ENCODE assay signal across 13 cellular contexts in genomic region chr2:20621366-20622295, GRCh38. TPM values are rescaled to one million over a fixed set of nuclear protein-coding genes. Genes with fewer than 3 reads are reported as not detected.
DNase-seq lines count a peak whose midpoint lies in the region; ATAC-seq and TF ChIP-seq lines count a peak whose summit lies in the region.
"Had no signal": no experiment of that assay in that cellular context is flagged by ENCODE, and none has a peak within 500 bp of the region (broad histone marks: within the 10 kb centered on the region; RNA-seq: fewer than 3 reads in every experiment).

No MANE protein-coding gene starts in this region.

- DNase-seq in WERI-Rb-1 (peak; percentile 64), esophagus squamous epithelium (lab: John Stamatoyannopoulos, UW) (no peak), trophoblast cell (no peak), transverse colon (peak; percentile 4), NCI-H1436 (lab: John Stamatoyannopoulos, UW) (no peak)
- no peak for DNase-seq in activated CD4-positive, alpha-beta T cell treated with anti-CD3 and anti-CD28 coated beads, Interleukin-2, amount 50 U/mL, for 48 hours
- DNase-seq: activated CD8-positive, alpha-beta memory T cell treated with anti-CD3 and anti-CD28 coated beads for 24 hours; effector CD4-positive, alpha-beta T cell; H9; NCI-H1105 had no signal

- peak overlapping the region; percentile 43 for H2BK120ac ChIP-seq in trophoblast cell (ENCODE audit: insufficient read depth, low read length, poor library complexity)

- H4K91ac ChIP-seq in trophoblast cell (ENCODE audit: low read depth, low read length) = peak overlapping the region; percentile 40

- H3K9me3 ChIP-seq in WERI-Rb-1 (ENCODE audit: severe bottlenecking) (no peaks in the 10 kb centered on the region), esophagus squamous epithelium (no peaks in the 10 kb centered on the region), trophoblast cell (ENCODE audit: insufficient read depth, low read depth, low read length) (no peaks in the 10 kb centered on the region), transverse colon (no peaks in the 10 kb centered on the region)

- H2AK5ac ChIP-seq in trophoblast cell (ENCODE audit: low read length) = peak overlapping the region; percentile 39

- H3K4me2 ChIP-seq in trophoblast cell (ENCODE audit: low read length) = no peak overlapping the region

- H3K36me3 ChIP-seq in WERI-Rb-1 = no peaks in the 10 kb centered on the region
- H3K36me3 ChIP-seq in esophagus squamous epithelium = peaks cover 6 to 77% (median 19%) of the 10 kb centered on the region in 3 donors
- H3K36me3 ChIP-seq in trophoblast cell (ENCODE audit: control insufficient read depth in 1 of 2, insufficient read depth in 2 of 2, low read length in 2 of 2) = peaks cover 13 to 28% of the 10 kb centered on the region in 2 experiments
- peaks cover 0 to 34% (median 3%) of the 10 kb centered on the region in 4 donors for H3K36me3 ChIP-seq in transverse colon

- H2BK5ac ChIP-seq in trophoblast cell (ENCODE audit: low read depth, low read length, poor library complexity) = peak overlapping the region; percentile 13

- H3K4ac ChIP-seq in trophoblast cell (ENCODE audit: low read depth, low read length) = no peak overlapping the region

- H3K27ac ChIP-seq in WERI-Rb-1 (peak overlapping the region; percentile 74), esophagus squamous epithelium (peak overlapping the region; percentile 18 to 96 (median 92)), trophoblast cell (ENCODE audit: low read depth, low read length) (no peak overlapping the region), transverse colon (peak overlapping the region; percentile 90 to 91 (median 90))
- H3K27ac ChIP-seq: C4-2B had no signal

- H2BK12ac ChIP-seq in trophoblast cell (ENCODE audit: low read length) = peak overlapping the region; percentile 77

- TF ChIP-seq CTCF in WERI-Rb-1 (IDR thresholded peaks at IDR 0.05; ENCODE audit: low read depth, low read length) (0 out of 2 replicates have a peak, but pooled peaks have one; percentile 1), esophagus squamous epithelium (IDR thresholded peaks at IDR 0.05) (no peak), transverse colon (IDR thresholded peaks at IDR 0.05) (no peak)

- no peak overlapping the region for H4K12ac ChIP-seq in trophoblast cell (ENCODE audit: low read depth, low read length)

- in situ Hi-C loops in transverse colon (cut with MboI; ENCODE audit: low pct_ligation_motif_present in 1 of 4, low pct_unique_long_range_greater_than_20kb in 1 of 4, low sequenced_read_pairs in 3 of 4) = no loop called here

- 65 to 69% methylated on average over 8 of the region's 12 CpGs for WGBS in esophagus squamous epithelium, 2 donors
- WGBS in trophoblast cell (ENCODE audit: extremely low coverage, insufficient coverage, insufficient read length) = no CpG with 5 or more reads among the region's 12 CpGs
- WGBS in transverse colon (ENCODE audit: low coverage in 1 of 2), 2 donors = 77% methylated on average over 12 of the region's 12 CpGs; no CpG with 5 or more reads in 1 of the 2 donors

- peaks cover 34% of the 10 kb centered on the region for H3K79me1 ChIP-seq in trophoblast cell (ENCODE audit: low read length)

- intact Hi-C loops in esophagus squamous epithelium (cut with DNase I) = no loop called here
- intact Hi-C loops in transverse colon (cut with DNase I; ENCODE audit: low total_unique reads) = no loop called here

- H3K27me3 ChIP-seq in WERI-Rb-1 (ENCODE audit: insufficient read depth, low read depth, severe bottlenecking) (no peaks in the 10 kb centered on the region), esophagus squamous epithelium (no peaks in the 10 kb centered on the region), trophoblast cell (ENCODE audit: insufficient read depth, low read length) (no peaks in the 10 kb centered on the region), transverse colon (no peaks in the 10 kb centered on the region)

- H2AFZ ChIP-seq in trophoblast cell (ENCODE audit: insufficient read depth, low read length, poor library complexity) = no peak overlapping the region

- H3K4me1 ChIP-seq in esophagus squamous epithelium (peaks cover 32 to 67% (median 33%) of the 10 kb centered on the region in 3 donors), trophoblast cell (ENCODE audit: control insufficient read depth in 1 of 2, insufficient read depth in 2 of 2, low read length in 2 of 2) (peaks cover 35 to 48% of the 10 kb centered on the region in 2 experiments), transverse colon (peaks cover 25 to 41% (median 35%) of the 10 kb centered on the region in 4 donors)

- H3K14ac ChIP-seq in trophoblast cell (ENCODE audit: low read length) = peak overlapping the region; percentile 44

- no peak overlapping the region for H4K8ac ChIP-seq in trophoblast cell (ENCODE audit: low read depth, low read length)

- H3K79me2 ChIP-seq in trophoblast cell (ENCODE audit: control insufficient read depth, insufficient read depth, low read length, poor library complexity) = no peaks in the 10 kb centered on the region

- no peak for TF ChIP-seq EP300 in transverse colon (IDR thresholded peaks at IDR 0.05; ENCODE audit: low read depth)

- no peak for ATAC-seq in GM21528 (IDR thresholded peaks at IDR 0.05; ENCODE audit: low FRiP score, unreplicated experiment)
- ATAC-seq: natural killer cell treated with Interleukin-12 subunit alpha and Interleukin-12 subunit beta and Interleukin-15 and Interleukin-18, amount 100 ng/mL, for 72 hours had no signal

- H3K4me3 ChIP-seq in WERI-Rb-1 (ENCODE audit: low read depth, low read length) (no peak overlapping the region), esophagus squamous epithelium (no peak overlapping the region), trophoblast cell (ENCODE audit: low read depth, low read length) (no peak overlapping the region), transverse colon (no peak overlapping the region)

- no peak overlapping the region for H3K18ac ChIP-seq in trophoblast cell (ENCODE audit: low read length)

- H3K9ac ChIP-seq in trophoblast cell (ENCODE audit: low read length) = no peak overlapping the region

- H3K23ac ChIP-seq in trophoblast cell (ENCODE audit: low read length) = no peak overlapping the region

- no peak for TF ChIP-seq POLR2A in esophagus squamous epithelium (IDR thresholded peaks at IDR 0.05)
- TF ChIP-seq POLR2A in transverse colon (IDR thresholded peaks at IDR 0.05) = no peak

RNA-seq across cellular contexts. Expression of gene HS1BP3, which starts 29.3 kb away (rescaled TPM):
- total RNA-seq in esophagus squamous epithelium = 10 to 100 TPM in 3 of 4 donors, 1 to 10 TPM in 1; 7.9 to 22.1 (median 16.9) TPM
- 17.5 and 18.2 TPM in 2 replicates for polyA plus RNA-seq in trophoblast cell (2013)
- 10 to 100 TPM; 29.5 to 44.2 (median 33.1) TPM for total RNA-seq in transverse colon

RNA-seq across cellular contexts. Expression of gene GDF7, which starts 45.3 kb away (rescaled TPM):
- 1 to 10 TPM in 2 of 4 donors, under 1 TPM in 2; 0.26 to 1.9 (median 0.78) TPM for total RNA-seq in esophagus squamous epithelium
- 0.14 and 0.17 TPM in 2 replicates for polyA plus RNA-seq in trophoblast cell (2013)
- 1 to 10 TPM in 1 of 4 donors, under 1 TPM in 3; 0.20 to 1.1 (median 0.58) TPM for total RNA-seq in transverse colon

Comparison
In these comparisons a context has a peak if more than half of its experiments do, and no peak if none do; other contexts are left out.
1. DNase-seq: peak in WERI-Rb-1 (single experiment) and transverse colon (single experiment); none in esophagus squamous epithelium (single experiment), trophoblast cell (0 of 2), NCI-H1436 (single experiment) and activated CD4-positive, alpha-beta T cell treated with anti-CD3 and anti-CD28 coated beads, Interleukin-2, amount 50 U/mL, for 48 hours (0 of 2).